Comparison of ENCODE assay signal across 16 cellular contexts in the genomic region with DNA sequence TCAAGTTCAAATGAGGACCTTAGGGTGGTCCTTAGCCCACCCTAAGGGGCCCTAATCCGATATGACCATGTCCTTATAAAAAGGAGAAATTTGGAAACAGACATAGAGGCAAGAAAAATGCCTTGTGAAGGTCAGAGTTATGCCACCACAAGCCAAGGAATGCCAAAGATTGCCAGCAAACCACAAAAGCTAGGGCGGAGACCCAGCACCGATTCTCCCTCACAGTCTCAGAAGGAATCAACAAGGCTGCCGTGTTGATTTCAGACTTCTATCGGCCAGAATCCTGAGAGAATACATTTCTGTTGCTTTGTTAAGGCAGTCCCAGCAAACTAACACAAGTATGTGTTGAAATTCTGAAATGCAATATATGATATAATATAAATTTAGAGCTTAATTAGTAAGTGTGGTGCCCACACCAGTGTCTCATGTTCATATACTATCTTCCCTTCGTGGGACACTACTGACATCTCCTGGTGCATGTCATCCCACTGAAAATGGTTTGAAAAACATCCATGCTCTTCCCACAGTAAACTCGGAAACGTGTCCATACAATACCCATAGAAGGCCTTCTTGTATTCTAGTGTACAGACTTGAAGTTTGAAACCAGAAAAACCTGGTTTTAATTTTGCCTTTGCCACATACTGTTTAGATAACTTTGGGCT.
DNase-seq lines count a peak whose midpoint lies in the region; ATAC-seq, FAIRE-seq and TF ChIP-seq lines count a peak whose summit lies in the region.
"Had no signal": no experiment of that assay in that cellular context is flagged by ENCODE, and none has a peak within 500 bp of the region (broad histone marks: within the 10 kb centered on the region; RNA-seq: fewer than 3 reads in every experiment).

No MANE protein-coding gene starts in this region.

- H2BK15ac ChIP-seq in H1 (ENCODE audit: low read length) = no peak overlapping the region

- H3K14ac ChIP-seq in H1 (ENCODE audit: insufficient read length) = no peak overlapping the region

- no peak overlapping the region for H3K27ac Mint-ChIP-seq in activated T-cell treated with anti-CD3 and anti-CD28 coated beads, Interleukin-2, amount 50 U/mL, for 24 hours
- H3K27ac Mint-ChIP-seq: stimulated activated naive CD8-positive, alpha-beta T cell treated with anti-CD3 and anti-CD28 coated beads, Interleukin-15, amount 100 ng/mL, for 72 hours; WTC11 had no signal

- H3K9ac ChIP-seq in H1 (replicated peaks in 1 of 4; ENCODE audit: extremely low read depth in 1 of 4, low read depth in 3 of 4, low read length in 3 of 4) = no peak overlapping the region
- H3K9ac ChIP-seq in smooth muscle cell (ENCODE audit: low read depth) = no peak overlapping the region

- no peaks in the 10 kb centered on the region for H3K9me3 ChIP-seq in H1 (ENCODE audit: insufficient read depth in 2 of 2, low read depth in 1 of 2, low read length in 1 of 2)
- no peaks in the 10 kb centered on the region for H3K9me3 ChIP-seq in smooth muscle cell (replicated peaks; ENCODE audit: low read depth)

- H3K4ac ChIP-seq in H1 (replicated peaks; ENCODE audit: insufficient read length, low read depth, low read length) = no peak overlapping the region

- no peaks in the 10 kb centered on the region for H3K36me3 ChIP-seq in H1 (ENCODE audit: control insufficient read depth in 2 of 4, insufficient read depth in 4 of 4, low read length in 3 of 4)
- H3K36me3 ChIP-seq in smooth muscle cell (ENCODE audit: low read depth) = no peaks in the 10 kb centered on the region

- CTCF ChIA-PET in H1 (lab: Charles Lee; ENCODE audit: partially characterized antibody) = interaction anchor here (0.7 to 1.0 kb wide), 3 partner anchors 16 to 599 kb away, joined by 3 read pairs; no protein-coding TSS in a partner anchor

- H3F3A ChIP-seq in smooth muscle cell (ENCODE audit: low read depth) = no peaks in the 10 kb centered on the region

- no peak overlapping the region for H3K27ac ChIP-seq in H1 (ENCODE audit: low read depth, low read length)
- H3K27ac ChIP-seq in smooth muscle cell (ENCODE audit: low read depth) = no peak overlapping the region
- H3K27ac ChIP-seq: dorsolateral prefrontal cortex had no signal

- no peak overlapping the region for H3K4me3 ChIP-seq in NB4 (ENCODE audit: low read depth, low read length)
- no peak overlapping the region for H3K4me3 ChIP-seq in H1 (ENCODE audit: extremely low read depth in 1 of 4, insufficient read depth in 2 of 4, low read depth in 3 of 4, low read length in 4 of 4)
- no peak overlapping the region for H3K4me3 ChIP-seq in smooth muscle cell
- H3K4me3 ChIP-seq: dorsolateral prefrontal cortex had no signal

- H2AFZ ChIP-seq in H1 (ENCODE audit: low read length) (no peak overlapping the region), smooth muscle cell (ENCODE audit: low read depth) (no peak overlapping the region)

- TF ChIP-seq RAD21 in H1 (IDR thresholded peaks at IDR 0.05 in 1 of 2, conservative IDR thresholded peaks at IDR 0.05 in 1 of 2; ENCODE audit: low read depth in 2 of 2, low read length in 2 of 2) = peak; percentile 38 to 41

- H2BK5ac ChIP-seq in H1 (ENCODE audit: low read depth, low read length) = no peak overlapping the region

- no peak overlapping the region for H3K4me3 Mint-ChIP-seq in activated T-cell treated with anti-CD3 and anti-CD28 coated beads, Interleukin-2, amount 50 U/mL, for 24 hours
- H3K4me3 Mint-ChIP-seq: stimulated activated naive CD8-positive, alpha-beta T cell treated with anti-CD3 and anti-CD28 coated beads, Interleukin-15, amount 100 ng/mL, for 72 hours; WTC11 had no signal

- no peak overlapping the region for H3K23ac ChIP-seq in H1 (ENCODE audit: insufficient read length)

- H4K91ac ChIP-seq in H1 (replicated peaks; ENCODE audit: insufficient read length, low read length) = no peak overlapping the region

- intact Hi-C loops in Right ventricle myocardium superior (cut with DNase I) = loop anchor here (10.0 kb wide), 4 partner anchors 48 to 1308 kb away; a partner anchor contains a TSS
- intact Hi-C loops in left cardiac atrium (cut with DNase I) = loop anchor here in 1 of 2 donors (10.0 kb wide), 1 partner anchor 1318 kb away; no protein-coding TSS in a partner anchor

- no peak overlapping the region for H2BK120ac ChIP-seq in H1 (replicated peaks; ENCODE audit: low read depth, low read length)

- H3K4me2 ChIP-seq in H1 (ENCODE audit: insufficient read depth in 1 of 2, low read depth in 2 of 2, low read length in 2 of 2) (no peak overlapping the region), smooth muscle cell (no peak overlapping the region)

- TF ChIP-seq EP300 in H1 (IDR thresholded peaks at IDR 0.05; ENCODE audit: borderline replicate concordance in 1 of 2, low read depth in 2 of 2, low read length in 2 of 2) = no peak

- POLR2A ChIA-PET in H1 (lab: Charles Lee; ENCODE audit: partially characterized antibody) = no interaction called here

- no peaks in the 10 kb centered on the region for H3K9me3 Mint-ChIP-seq in activated T-cell treated with anti-CD3 and anti-CD28 coated beads, Interleukin-2, amount 50 U/mL, for 24 hours
- H3K9me3 Mint-ChIP-seq: stimulated activated naive CD8-positive, alpha-beta T cell treated with anti-CD3 and anti-CD28 coated beads, Interleukin-15, amount 100 ng/mL, for 72 hours had no signal

- H4K20me1 ChIP-seq in H1 (replicated peaks in 1 of 2; ENCODE audit: control insufficient read depth in 1 of 2, insufficient read depth in 2 of 2, low read length in 2 of 2) (no peaks in the 10 kb centered on the region), smooth muscle cell (ENCODE audit: low read depth) (no peaks in the 10 kb centered on the region)

- no peak overlapping the region for H3K18ac ChIP-seq in H1 (ENCODE audit: extremely low read depth, low read length)

- H4K8ac ChIP-seq in H1 (ENCODE audit: extremely low read depth, insufficient read depth, low read length) = no peak overlapping the region

- no peak overlapping the region for H2AK5ac ChIP-seq in H1 (ENCODE audit: low read depth, low read length)

- H3K4me1 ChIP-seq in H1 (replicated peaks in 1 of 4; ENCODE audit: control insufficient read depth in 3 of 4, insufficient read depth in 4 of 4, low read length in 3 of 4) (no peaks in the 10 kb centered on the region), smooth muscle cell (ENCODE audit: low read depth) (no peaks in the 10 kb centered on the region)

- no peak for FAIRE-seq in H1 (lab: Jason Lieb, UNC)
- FAIRE-seq: small intestine had no signal

- no peak overlapping the region for H3K56ac ChIP-seq in H1 (replicated peaks; ENCODE audit: insufficient read length, low read depth, low read length)

- no peak overlapping the region for H2BK20ac ChIP-seq in H1 (ENCODE audit: low read length)

- ATAC-seq in Right ventricle myocardium superior (ENCODE audit: poor library complexity) = peak; percentile 54
- ATAC-seq in left cardiac atrium = no peak
- no peak for ATAC-seq in HG02763 (IDR thresholded peaks at IDR 0.05; ENCODE audit: unreplicated experiment)
- ATAC-seq: stimulated activated naive CD8-positive, alpha-beta T cell treated with anti-CD3 and anti-CD28 coated beads, Interleukin-15, amount 100 ng/mL, for 72 hours; WTC11 had no signal

- no peaks in the 10 kb centered on the region for H3K27me3 Mint-ChIP-seq in activated T-cell treated with anti-CD3 and anti-CD28 coated beads, Interleukin-2, amount 50 U/mL, for 24 hours

- no peaks in the 10 kb centered on the region for H3K23me2 ChIP-seq in H1 (ENCODE audit: low read depth, low read length)

- 94% methylated on average over 8 of the region's 8 CpGs; no CpG with 5 or more reads in 1 of the 2 experiments for WGBS in H1 (ENCODE audit: extremely low coverage in 1 of 2, insufficient coverage in 1 of 2, insufficient read length in 1 of 2, insufficient replicate concordance in 2 of 2, low coverage in 1 of 2, low lambda C conversion rate in 2 of 2, missing lambda C conversion rate in 1 of 2), 2 experiments
- WGBS in smooth muscle cell (ENCODE audit: low lambda C conversion rate) = 75% methylated on average over 8 of the region's 8 CpGs

- H3K27me3 ChIP-seq in H1 (replicated peaks in 1 of 4; ENCODE audit: control insufficient read depth in 3 of 4, extremely low read depth in 1 of 4, insufficient read depth in 3 of 4, low read length in 3 of 4) (no peaks in the 10 kb centered on the region), smooth muscle cell (ENCODE audit: low read depth) (no peaks in the 10 kb centered on the region)

- no peaks in the 10 kb centered on the region for H3K79me1 ChIP-seq in H1 (ENCODE audit: low read depth, low read length)

- TF ChIP-seq CTCF in NB4 (IDR thresholded peaks at IDR 0.05; ENCODE audit: low read depth, low read length) = no peak
- peak in 1 of 3 experiments; percentile 9; a peak in 1 of 4 replicates for TF ChIP-seq CTCF in H1 (IDR thresholded peaks at IDR 0.05; ENCODE audit: control extremely low read depth in 1 of 3, insufficient read depth in 1 of 3, low read depth in 1 of 3, low read length in 3 of 3)
- TF ChIP-seq CTCF in smooth muscle cell (IDR thresholded peaks at IDR 0.05; ENCODE audit: borderline replicate concordance, insufficient read depth, poor library complexity, severe bottlenecking) = peak; percentile 14

- H2BK12ac ChIP-seq in H1 (ENCODE audit: low read depth, low read length) = no peak overlapping the region

- H3K79me2 ChIP-seq in H1 (ENCODE audit: control insufficient read depth in 1 of 2, insufficient read depth in 2 of 2, low read length in 2 of 2) (no peaks in the 10 kb centered on the region), smooth muscle cell (ENCODE audit: low read depth) (no peaks in the 10 kb centered on the region)

- TF ChIP-seq POLR2A in NB4 (IDR thresholded peaks at IDR 0.05; ENCODE audit: extremely low read depth, insufficient read length) (no peak), H1 (IDR thresholded peaks at IDR 0.05; ENCODE audit: control extremely low read depth in 1 of 2, low read depth in 2 of 2, low read length in 2 of 2) (no peak)

- DNase-seq in Right ventricle myocardium superior (no peak), left cardiac atrium (no peak), NB4 (ENCODE audit: low read depth) (peak; percentile 46), H1 (ENCODE audit: low read depth in 1 of 2, low spot score in 2 of 2) (no peak), smooth muscle cell (lab: John Stamatoyannopoulos, UW; ENCODE audit: unreplicated experiment) (no peak), COR-L47 (lab: John Stamatoyannopoulos, UW) (no peak)
- no peak for DNase-seq in activated T-cell treated with anti-CD3 and anti-CD28 coated beads, Interleukin-2, amount 50 U/mL, for 24 hours
- DNase-seq: DMS79; dorsolateral prefrontal cortex; midbrain; MM.1S; nucleus accumbens; small intestine; stimulated activated naive CD8-positive, alpha-beta T cell treated with anti-CD3 and anti-CD28 coated beads, Interleukin-15, amount 100 ng/mL, for 72 hours had no signal

- no peak overlapping the region for H4K5ac ChIP-seq in H1 (ENCODE audit: insufficient read length, low read depth, low read length)

- H3K4me1 Mint-ChIP-seq in activated T-cell treated with anti-CD3 and anti-CD28 coated beads, Interleukin-2, amount 50 U/mL, for 24 hours (ENCODE audit: low read depth) = no peaks in the 10 kb centered on the region
- H3K4me1 Mint-ChIP-seq: stimulated activated naive CD8-positive, alpha-beta T cell treated with anti-CD3 and anti-CD28 coated beads, Interleukin-15, amount 100 ng/mL, for 72 hours had no signal

- H3K36me3 Mint-ChIP-seq in activated T-cell treated with anti-CD3 and anti-CD28 coated beads, Interleukin-2, amount 50 U/mL, for 24 hours (ENCODE audit: low read depth) = no peaks in the 10 kb centered on the region
- H3K36me3 Mint-ChIP-seq: WTC11 had no signal
